In the genomic region with DNA sequence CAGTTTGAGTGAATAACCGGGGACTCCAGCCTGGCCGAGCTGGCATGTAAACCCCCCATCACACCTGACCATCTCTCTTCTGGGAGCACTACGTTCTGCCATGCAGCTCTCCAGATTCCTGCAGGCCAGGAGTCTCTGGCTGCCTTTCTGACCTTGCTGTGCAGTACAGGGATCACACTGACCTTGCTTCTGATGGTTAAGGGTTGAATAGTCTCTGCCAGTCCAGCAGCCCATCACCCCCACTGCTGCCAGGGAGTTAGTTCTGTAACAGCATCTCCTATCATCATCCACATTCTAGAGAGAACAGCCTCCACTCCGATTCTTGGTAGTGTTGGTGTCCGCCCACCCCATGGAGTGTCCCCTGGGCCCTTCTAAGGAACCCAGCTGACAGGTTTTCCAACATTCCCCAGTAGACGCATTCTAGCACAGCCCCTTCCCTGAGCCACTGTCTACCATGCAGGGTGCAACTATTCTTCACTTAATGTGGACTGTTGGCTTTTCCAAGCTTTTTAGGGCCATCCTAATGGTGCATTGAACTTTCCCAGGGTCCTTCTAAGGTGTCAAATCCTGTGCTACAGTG, we compare ENCODE assay signal across 1 cellular context.
TF ChIP-seq lines count a peak whose summit lies in the region.

No MANE protein-coding gene starts in this region.

TF ChIP-seq in WTC11, 78 proteins besides CTCF, POLR2A, EP300 and RAD21 (continued from another document):
- TF ChIP-seq, protein P1, sequence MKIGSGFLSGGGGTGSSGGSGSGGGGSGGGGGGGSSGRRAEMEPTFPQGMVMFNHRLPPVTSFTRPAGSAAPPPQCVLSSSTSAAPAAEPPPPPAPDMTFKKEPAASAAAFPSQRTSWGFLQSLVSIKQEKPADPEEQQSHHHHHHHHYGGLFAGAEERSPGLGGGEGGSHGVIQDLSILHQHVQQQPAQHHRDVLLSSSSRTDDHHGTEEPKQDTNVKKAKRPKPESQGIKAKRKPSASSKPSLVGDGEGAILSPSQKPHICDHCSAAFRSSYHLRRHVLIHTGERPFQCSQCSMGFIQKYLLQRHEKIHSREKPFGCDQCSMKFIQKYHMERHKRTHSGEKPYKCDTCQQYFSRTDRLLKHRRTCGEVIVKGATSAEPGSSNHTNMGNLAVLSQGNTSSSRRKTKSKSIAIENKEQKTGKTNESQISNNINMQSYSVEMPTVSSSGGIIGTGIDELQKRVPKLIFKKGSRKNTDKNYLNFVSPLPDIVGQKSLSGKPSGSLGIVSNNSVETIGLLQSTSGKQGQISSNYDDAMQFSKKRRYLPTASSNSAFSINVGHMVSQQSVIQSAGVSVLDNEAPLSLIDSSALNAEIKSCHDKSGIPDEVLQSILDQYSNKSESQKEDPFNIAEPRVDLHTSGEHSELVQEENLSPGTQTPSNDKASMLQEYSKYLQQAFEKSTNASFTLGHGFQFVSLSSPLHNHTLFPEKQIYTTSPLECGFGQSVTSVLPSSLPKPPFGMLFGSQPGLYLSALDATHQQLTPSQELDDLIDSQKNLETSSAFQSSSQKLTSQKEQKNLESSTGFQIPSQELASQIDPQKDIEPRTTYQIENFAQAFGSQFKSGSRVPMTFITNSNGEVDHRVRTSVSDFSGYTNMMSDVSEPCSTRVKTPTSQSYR (CRISPR knock-in tag; IDR thresholded peaks at IDR 0.05), result no peak
- TF ChIP-seq CDX4 (CRISPR knock-in tag; IDR thresholded peaks at IDR 0.05; ENCODE audit: borderline replicate concordance) (no peak), NR2C2 (CRISPR knock-in tag; IDR thresholded peaks at IDR 0.05) (no peak), MYBL2 (CRISPR knock-in tag; IDR thresholded peaks at IDR 0.05) (no peak), TP53 (CRISPR knock-in tag; IDR thresholded peaks at IDR 0.05) (no peak), ATF2 (CRISPR knock-in tag; IDR thresholded peaks at IDR 0.05; ENCODE audit: borderline replicate concordance, low read depth) (no peak), MXD4 (CRISPR knock-in tag; IDR thresholded peaks at IDR 0.05; ENCODE audit: borderline replicate concordance) (no peak), RELA (CRISPR knock-in tag; IDR thresholded peaks at IDR 0.05; ENCODE audit: borderline replicate concordance) (no peak), OVOL2 (CRISPR knock-in tag; IDR thresholded peaks at IDR 0.05; ENCODE audit: borderline replicate concordance) (no peak), NFATC4 (CRISPR knock-in tag; IDR thresholded peaks at IDR 0.05) (no peak)
- TF ChIP-seq, protein P2, sequence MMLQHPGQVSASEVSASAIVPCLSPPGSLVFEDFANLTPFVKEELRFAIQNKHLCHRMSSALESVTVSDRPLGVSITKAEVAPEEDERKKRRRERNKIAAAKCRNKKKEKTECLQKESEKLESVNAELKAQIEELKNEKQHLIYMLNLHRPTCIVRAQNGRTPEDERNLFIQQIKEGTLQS (CRISPR knock-in tag; conservative IDR thresholded peaks at IDR 0.05), result no peak
- TF ChIP-seq, protein P3, sequence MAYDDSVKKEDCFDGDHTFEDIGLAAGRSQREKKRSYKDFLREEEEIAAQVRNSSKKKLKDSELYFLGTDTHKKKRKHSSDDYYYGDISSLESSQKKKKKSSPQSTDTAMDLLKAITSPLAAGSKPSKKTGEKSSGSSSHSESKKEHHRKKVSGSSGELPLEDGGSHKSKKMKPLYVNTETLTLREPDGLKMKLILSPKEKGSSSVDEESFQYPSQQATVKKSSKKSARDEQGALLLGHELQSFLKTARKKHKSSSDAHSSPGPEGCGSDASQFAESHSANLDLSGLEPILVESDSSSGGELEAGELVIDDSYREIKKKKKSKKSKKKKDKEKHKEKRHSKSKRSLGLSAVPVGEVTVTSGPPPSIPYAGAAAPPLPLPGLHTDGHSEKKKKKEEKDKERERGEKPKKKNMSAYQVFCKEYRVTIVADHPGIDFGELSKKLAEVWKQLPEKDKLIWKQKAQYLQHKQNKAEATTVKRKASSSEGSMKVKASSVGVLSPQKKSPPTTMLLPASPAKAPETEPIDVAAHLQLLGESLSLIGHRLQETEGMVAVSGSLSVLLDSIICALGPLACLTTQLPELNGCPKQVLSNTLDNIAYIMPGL (CRISPR knock-in tag; IDR thresholded peaks at IDR 0.05), result no peak
